ENCODE assay signal across 24 cellular contexts in the genomic region with DNA sequence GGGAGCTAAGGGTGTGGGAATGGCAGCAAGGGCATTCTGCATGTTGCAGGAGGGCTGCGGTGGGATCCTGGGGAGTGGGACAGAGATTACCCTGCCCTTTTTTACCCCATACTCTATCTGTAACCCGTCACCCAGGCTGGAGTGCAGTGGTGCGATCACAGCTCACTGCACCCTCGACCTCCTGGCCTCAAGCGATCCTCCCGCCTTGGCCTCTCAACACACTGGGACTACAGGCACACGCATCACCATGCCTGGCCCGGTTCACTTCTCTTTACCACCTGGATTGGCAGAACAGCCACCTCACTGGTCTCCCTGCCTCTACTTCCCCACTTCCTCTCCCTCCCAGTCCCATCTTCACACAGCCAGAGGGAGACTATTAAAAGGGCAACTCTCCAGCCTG. TPM values are rescaled to one million over a fixed set of nuclear protein-coding genes. Genes with fewer than 3 reads are reported as not detected.
DNase-seq lines count a peak whose midpoint lies in the region; ATAC-seq, FAIRE-seq and TF ChIP-seq lines count a peak whose summit lies in the region.
"Had no signal": no experiment of that assay in that cellular context is flagged by ENCODE, and none has a peak within 500 bp of the region (broad histone marks: within the 10 kb centered on the region; RNA-seq: fewer than 3 reads in every experiment).

No MANE protein-coding gene starts in this region.

- H2AFZ ChIP-seq in HepG2 (ENCODE audit: low read length) = no peak overlapping the region

- FAIRE-seq in HepG2 (lab: Jason Lieb, UNC) = no peak
- FAIRE-seq: G401.6, GM12891 had no signal

- in situ Hi-C loops in HepG2 (cut with HindIII; ENCODE audit: extremely low pct_ligation_motif_present, low pct_unique_long_range_greater_than_20kb) = no loop called here

- intact Hi-C loops in HepG2 (cut with micrococcal nuclease; ENCODE audit: unreplicated experiment) = no loop called here
- intact Hi-C loops in right lobe of liver (cut with DNase I) = no loop called here
- intact Hi-C loops in sciatic nerve (cut with DNase I) = no loop called here

- no TSS peak for BruUV-seq in HepG2 (replicated peaks; lab: Mats Ljungman, UMichigan)

- H3K4me2 ChIP-seq in HepG2 (ENCODE audit: low read depth, low read length) = peak overlapping the region; percentile 69
- H3K4me2 ChIP-seq: BLaER1 had no signal

- peak; percentile 10 for ATAC-seq in HepG2
- no peak for ATAC-seq in right lobe of liver
- peak; percentile 12 for ATAC-seq in sciatic nerve
- ATAC-seq in HG03097 (IDR thresholded peaks at IDR 0.05; ENCODE audit: low FRiP score, unreplicated experiment) = no peak
- no peak for ATAC-seq in SK-N-SH treated with all-trans-retinoic acid at 6 μM for 48 hours

- H3K27ac ChIP-seq in HepG2 (ENCODE audit: extremely low read length, insufficient read depth, low read length) (no peak overlapping the region), right lobe of liver (no peak overlapping the region)
- H3K27ac ChIP-seq: BLaER1, HL-60 had no signal

- no peak overlapping the region for H3K4me3 Mint-ChIP-seq in activated naive CD8-positive, alpha-beta T cell treated with anti-CD3 and anti-CD28 coated beads for 36 hours
- H3K4me3 Mint-ChIP-seq: CD14-positive monocyte; CD4-positive, alpha-beta memory T cell; H9 had no signal

- H3K9me3 ChIP-seq in HepG2 (ENCODE audit: low read length) (no peaks in the 10 kb centered on the region), right lobe of liver (no peaks in the 10 kb centered on the region)
- H3K9me3 ChIP-seq: BLaER1 had no signal

- CTCF ChIA-PET in HepG2 (lab: Yijun Ruan, JAX; ENCODE audit: low intra/inter-chr PET ratio, low total read pairs) = no interaction called here

- TF ChIP-seq CTCF in HepG2 (CRISPR knock-in tag; IDR thresholded peaks at IDR 0.05) = no peak
- TF ChIP-seq CTCF in right lobe of liver (IDR thresholded peaks at IDR 0.05) = no peak

- 0 out of 5 replicates have a peak, but pooled peaks cover 0 to 3% of the 10 kb centered on the region in 2 experiments for H3K27me3 ChIP-seq in HepG2 (ENCODE audit: control insufficient read depth in 1 of 2, insufficient read depth in 2 of 2, low read length in 2 of 2)
- no peaks in the 10 kb centered on the region for H3K27me3 ChIP-seq in right lobe of liver
- H3K27me3 ChIP-seq: BLaER1 had no signal

- no peaks in the 10 kb centered on the region for H3K36me3 Mint-ChIP-seq in activated naive CD8-positive, alpha-beta T cell treated with anti-CD3 and anti-CD28 coated beads for 36 hours
- H3K36me3 Mint-ChIP-seq: CD14-positive monocyte; CD4-positive, alpha-beta memory T cell had no signal

- no peaks in the 10 kb centered on the region for H3K36me3 ChIP-seq in HepG2 (replicated peaks in 1 of 2; ENCODE audit: control insufficient read depth in 1 of 2, insufficient read depth in 2 of 2, low read length in 2 of 2)
- H3K36me3 ChIP-seq in right lobe of liver = no peaks in the 10 kb centered on the region
- H3K36me3 ChIP-seq: BLaER1 had no signal

- no peak for TF ChIP-seq RAD21 in HepG2 (CRISPR knock-in tag; IDR thresholded peaks at IDR 0.05)

- POLR2A ChIA-PET in HepG2 (lab: Yijun Ruan, JAX) = interaction anchor here (0.8 kb wide), 1 partner anchor 71 kb away, joined by 3 read pairs; the partner anchor contains the start of gene DNAJC7

- no peaks in the 10 kb centered on the region for H3K9me3 Mint-ChIP-seq in activated naive CD8-positive, alpha-beta T cell treated with anti-CD3 and anti-CD28 coated beads for 36 hours
- H3K9me3 Mint-ChIP-seq: CD14-positive monocyte; CD4-positive, alpha-beta memory T cell; H9; IgD-negative memory B cell had no signal

- H3K9ac ChIP-seq in HepG2 (ENCODE audit: insufficient read depth, low read depth, low read length) = peak overlapping the region; percentile 32
- H3K9ac ChIP-seq: BLaER1 had no signal

- no peak for DNase-seq in HepG2 (ENCODE audit: low spot score)
- no peak for DNase-seq in right lobe of liver
- peak; percentile 47 for DNase-seq in islet precursor cell
- DNase-seq in sciatic nerve (ENCODE audit: low spot score) = no peak
- no peak for DNase-seq in stimulated activated CD4-positive, alpha-beta T cell treated with anti-CD3 and anti-CD28 coated beads, Interleukin-4, amount 100 ng/mL, for 1 hour
- DNase-seq in activated naive CD8-positive, alpha-beta T cell treated with anti-CD3 and anti-CD28 coated beads for 36 hours = no peak
- DNase-seq: 8988T; CD4-positive, alpha-beta memory T cell; DMS53; DND-41; GOT3; H9; KBM-7 had no signal

- no peaks in the 10 kb centered on the region for H4K20me1 ChIP-seq in HepG2 (ENCODE audit: insufficient read depth, low read length)
- H4K20me1 ChIP-seq: BLaER1 had no signal

- WGBS in HepG2 (ENCODE audit: low lambda C conversion rate) = 65% methylated on average over 7 of the region's 8 CpGs
- WGBS in right lobe of liver (ENCODE audit: insufficient coverage, low coverage, low lambda C conversion rate, missing lambda C conversion rate) = 93% methylated on average over 7 of the region's 8 CpGs

- H3K4me3 ChIP-seq in HepG2 (replicated peaks in 1 of 3; ENCODE audit: insufficient read depth in 1 of 3, low read depth in 2 of 3, low read length in 3 of 3) (peak overlapping the region in 1 of 3 experiments; percentile 51; a peak in 2 of 6 replicates), right lobe of liver (no peak overlapping the region)
- H3K4me3 ChIP-seq: BLaER1 had no signal

- peaks cover 60% of the 10 kb centered on the region for H3K4me1 ChIP-seq in HepG2 (ENCODE audit: insufficient read depth, low read length)
- peaks cover 0 to 35% (median 0%) of the 10 kb centered on the region in 4 donors for H3K4me1 ChIP-seq in right lobe of liver

- TF ChIP-seq POLR2A in HepG2 (IDR thresholded peaks at IDR 0.05; ENCODE audit: insufficient read depth in 1 of 2, low read depth in 2 of 2, low read length in 2 of 2) (no peak), right lobe of liver (IDR thresholded peaks at IDR 0.05) (no peak)

- no peaks in the 10 kb centered on the region for H3K4me1 Mint-ChIP-seq in activated naive CD8-positive, alpha-beta T cell treated with anti-CD3 and anti-CD28 coated beads for 36 hours
- H3K4me1 Mint-ChIP-seq: CD14-positive monocyte; CD4-positive, alpha-beta memory T cell; IgD-negative memory B cell had no signal

- no peak overlapping the region for H3K27ac Mint-ChIP-seq in activated naive CD8-positive, alpha-beta T cell treated with anti-CD3 and anti-CD28 coated beads for 36 hours
- H3K27ac Mint-ChIP-seq: CD14-positive monocyte; CD4-positive, alpha-beta memory T cell; IgD-negative memory B cell had no signal

- H3K27me3 Mint-ChIP-seq in activated naive CD8-positive, alpha-beta T cell treated with anti-CD3 and anti-CD28 coated beads for 36 hours = peaks cover 7% of the 10 kb centered on the region

- TF ChIP-seq EP300 in HepG2 (IDR thresholded peaks at IDR 0.05; ENCODE audit: low read depth in 2 of 2, low read length in 2 of 2) (no peak), HepG2 (CRISPR knock-in tag; IDR thresholded peaks at IDR 0.05; ENCODE audit: borderline replicate concordance) (no peak)

- no peaks in the 10 kb centered on the region for H3K79me2 ChIP-seq in HepG2 (ENCODE audit: insufficient read depth, low read length)

RNA-seq across cellular contexts. Expression of gene ZNF385C, which starts 9.5 kb away (rescaled TPM):
- 2.3 TPM in 2 replicates for total RNA-seq in HepG2 (2016; rRNA removed; fragmentation: Illumina TruSeq; extraction: Trizol)
- 0.40 and 0.71 TPM in 2 replicates for total RNA-seq in HepG2 (2016; cell fraction: cytosol; rRNA removed; fragmentation: Illumina TruSeq; extraction: Trizol; ENCODE audit: low read depth)
- total RNA-seq in HepG2 (2016; cell fraction: insoluble cytoplasmic fraction; rRNA removed; fragmentation: Illumina TruSeq; extraction: Trizol) = 1.8 and 2.2 TPM in 2 replicates
- total RNA-seq in HepG2 (2016; cell fraction: membrane; rRNA removed; fragmentation: Illumina TruSeq; extraction: Trizol) = 1.9 and 2.0 TPM in 2 replicates
- total RNA-seq in HepG2 (2016; cell fraction: nucleus; rRNA removed; fragmentation: Illumina TruSeq; extraction: Trizol) = 0.97 and 1.3 TPM in 2 replicates
- polyA plus RNA-seq in HepG2 (2011; rRNA removed) = 5.8 and 6.1 TPM in 2 replicates
- 5.6 and 6.2 TPM in 2 replicates for polyA plus RNA-seq in HepG2 (2011; cell fraction: cytosol; rRNA removed)
- polyA plus RNA-seq in HepG2 (2011; cell fraction: nucleus; rRNA removed) = 5.3 and 5.6 TPM in 2 replicates
- 1.7 and 2.5 TPM in 2 replicates for polyA plus RNA-seq in HepG2 (2012)
- 1.2 and 1.3 TPM in 2 replicates for polyA plus RNA-seq in HepG2 (2016; cell fraction: cytosol; fragmentation: Illumina TruSeq; extraction: Trizol; ENCODE audit: low read depth)
- 5.4 TPM in 2 replicates for polyA plus RNA-seq in HepG2 (2016; cell fraction: insoluble cytoplasmic fraction; fragmentation: Illumina TruSeq; extraction: Trizol; ENCODE audit: low read depth)
- polyA plus RNA-seq in HepG2 (2016; cell fraction: membrane; fragmentation: Illumina TruSeq; extraction: Trizol; ENCODE audit: low read depth) = 3.7 and 3.8 TPM in 2 replicates
- 4.1 and 4.5 TPM in 2 replicates for polyA plus RNA-seq in HepG2 (2016; cell fraction: nucleus; fragmentation: Illumina TruSeq; extraction: Trizol; ENCODE audit: insufficient read depth, low read depth)
- 0.35 and 3.6 TPM in 2 replicates for polyA minus RNA-seq in HepG2 (2011; rRNA and poly(A)+ RNA removed; ENCODE audit: low replicate concordance)
- polyA minus RNA-seq in HepG2 (2011; cell fraction: cytosol; rRNA and poly(A)+ RNA removed) = 1.4 and 2.5 TPM in 2 replicates
- 0.52 and 0.99 TPM in 2 replicates for polyA minus RNA-seq in HepG2 (2011; cell fraction: nucleus; rRNA and poly(A)+ RNA removed)
- 1 to 10 TPM in 1 of 6 experiments, under 1 TPM in 2, not detected in 3; 0.11 to 1.2 (median 0.11) TPM for total RNA-seq in right lobe of liver
- total RNA-seq in sciatic nerve = 3.0 TPM
- 1 to 10 TPM in 1 of 2 experiments, under 1 TPM in 1; 0.92 to 1.2 TPM for total RNA-seq in activated naive CD8-positive, alpha-beta T cell treated with anti-CD3 and anti-CD28 coated beads for 36 hours
- total RNA-seq: HT1080 had no signal
- polyA plus RNA-seq: AG04450; CD4-positive, alpha-beta memory T cell had no signal

RNA-seq across cellular contexts. Expression of gene DHX58, which starts 23.8 kb away (rescaled TPM):
- 3.9 and 6.7 TPM in 2 replicates for total RNA-seq in HepG2 (2016; rRNA removed; fragmentation: Illumina TruSeq; extraction: Trizol)
- total RNA-seq in HepG2 (2016; cell fraction: cytosol; rRNA removed; fragmentation: Illumina TruSeq; extraction: Trizol; ENCODE audit: low read depth) = 1.6 TPM in 2 replicates
- total RNA-seq in HepG2 (2016; cell fraction: insoluble cytoplasmic fraction; rRNA removed; fragmentation: Illumina TruSeq; extraction: Trizol) = 4.7 and 7.5 TPM in 2 replicates
- 2.1 and 3.5 TPM in 2 replicates for total RNA-seq in HepG2 (2016; cell fraction: membrane; rRNA removed; fragmentation: Illumina TruSeq; extraction: Trizol)
- 6.4 and 10.0 TPM in 2 replicates for total RNA-seq in HepG2 (2016; cell fraction: nucleus; rRNA removed; fragmentation: Illumina TruSeq; extraction: Trizol)
- polyA plus RNA-seq in HepG2 (2011; rRNA removed) = 7.8 and 13.5 TPM in 2 replicates
- polyA plus RNA-seq in HepG2 (2011; cell fraction: cytosol; rRNA removed) = 5.7 TPM in 2 replicates
- polyA plus RNA-seq in HepG2 (2011; cell fraction: nucleus; rRNA removed) = 29.5 and 34.5 TPM in 2 replicates
- polyA plus RNA-seq in HepG2 (2012) = 4.3 and 5.5 TPM in 2 replicates
- 0.87 and 1.1 TPM in 2 replicates for polyA plus RNA-seq in HepG2 (2016; cell fraction: cytosol; fragmentation: Illumina TruSeq; extraction: Trizol; ENCODE audit: low read depth)
- 3.0 and 5.2 TPM in 2 replicates for polyA plus RNA-seq in HepG2 (2016; cell fraction: insoluble cytoplasmic fraction; fragmentation: Illumina TruSeq; extraction: Trizol; ENCODE audit: low read depth)
- 1.7 and 1.9 TPM in 2 replicates for polyA plus RNA-seq in HepG2 (2016; cell fraction: membrane; fragmentation: Illumina TruSeq; extraction: Trizol; ENCODE audit: low read depth)
- 16.3 and 17.6 TPM in 2 replicates for polyA plus RNA-seq in HepG2 (2016; cell fraction: nucleus; fragmentation: Illumina TruSeq; extraction: Trizol; ENCODE audit: insufficient read depth, low read depth)
- 0.58 and 15.8 TPM in 2 replicates for polyA minus RNA-seq in HepG2 (2011; rRNA and poly(A)+ RNA removed; ENCODE audit: low replicate concordance)
- 1.7 and 2.0 TPM in 2 replicates for polyA minus RNA-seq in HepG2 (2011; cell fraction: cytosol; rRNA and poly(A)+ RNA removed)
- polyA minus RNA-seq in HepG2 (2011; cell fraction: nucleus; rRNA and poly(A)+ RNA removed) = 6.4 and 9.6 TPM in 2 replicates
- 10 to 100 TPM in 4 of 6 experiments, 1 to 10 TPM in 2; 9.0 to 27.9 (median 19.6) TPM for total RNA-seq in right lobe of liver
- 24.8 TPM for total RNA-seq in sciatic nerve
- total RNA-seq in activated naive CD8-positive, alpha-beta T cell treated with anti-CD3 and anti-CD28 coated beads for 36 hours = 10 to 100 TPM; 23.5 to 24.9 TPM

RNA-seq across cellular contexts. Expression of gene KAT2A, which starts 32.4 kb away (rescaled TPM):
- total RNA-seq in HepG2 (2016; rRNA removed; fragmentation: Illumina TruSeq; extraction: Trizol) = 20.2 and 29.1 TPM in 2 replicates
- total RNA-seq in HepG2 (2016; cell fraction: cytosol; rRNA removed; fragmentation: Illumina TruSeq; extraction: Trizol; ENCODE audit: low read depth) = 4.7 and 4.9 TPM in 2 replicates
- total RNA-seq in HepG2 (2016; cell fraction: insoluble cytoplasmic fraction; rRNA removed; fragmentation: Illumina TruSeq; extraction: Trizol) = 16.6 and 30.9 TPM in 2 replicates
- 7.0 and 9.1 TPM in 2 replicates for total RNA-seq in HepG2 (2016; cell fraction: membrane; rRNA removed; fragmentation: Illumina TruSeq; extraction: Trizol)
- 51.9 and 59.6 TPM in 2 replicates for total RNA-seq in HepG2 (2016; cell fraction: nucleus; rRNA removed; fragmentation: Illumina TruSeq; extraction: Trizol)
- 90.4 and 126 TPM in 2 replicates for polyA plus RNA-seq in HepG2 (2011; rRNA removed)
- 13.5 and 18.5 TPM in 2 replicates for polyA plus RNA-seq in HepG2 (2011; cell fraction: cytosol; rRNA removed)
- polyA plus RNA-seq in HepG2 (2011; cell fraction: nucleus; rRNA removed) = 978 and 1,153 TPM in 2 replicates
- 38.7 and 62.0 TPM in 2 replicates for polyA plus RNA-seq in HepG2 (2012)
- polyA plus RNA-seq in HepG2 (2016; cell fraction: cytosol; fragmentation: Illumina TruSeq; extraction: Trizol; ENCODE audit: low read depth) = 3.5 and 4.1 TPM in 2 replicates
- 24.7 and 33.4 TPM in 2 replicates for polyA plus RNA-seq in HepG2 (2016; cell fraction: insoluble cytoplasmic fraction; fragmentation: Illumina TruSeq; extraction: Trizol; ENCODE audit: low read depth)
- polyA plus RNA-seq in HepG2 (2016; cell fraction: membrane; fragmentation: Illumina TruSeq; extraction: Trizol; ENCODE audit: low read depth) = 7.9 and 9.2 TPM in 2 replicates
- polyA plus RNA-seq in HepG2 (2016; cell fraction: nucleus; fragmentation: Illumina TruSeq; extraction: Trizol; ENCODE audit: insufficient read depth, low read depth) = 347 and 353 TPM in 2 replicates
- polyA minus RNA-seq in HepG2 (2011; rRNA and poly(A)+ RNA removed; ENCODE audit: low replicate concordance) = 33.5 and 71.7 TPM in 2 replicates
- polyA minus RNA-seq in HepG2 (2011; cell fraction: cytosol; rRNA and poly(A)+ RNA removed) = 7.8 and 9.6 TPM in 2 replicates
- polyA minus RNA-seq in HepG2 (2011; cell fraction: nucleus; rRNA and poly(A)+ RNA removed) = 54.6 and 61.9 TPM in 2 replicates
- total RNA-seq in right lobe of liver = 10 to 100 TPM; 14.3 to 36.4 (median 21.3) TPM
- total RNA-seq in sciatic nerve = 58.0 TPM
- total RNA-seq in activated naive CD8-positive, alpha-beta T cell treated with anti-CD3 and anti-CD28 coated beads for 36 hours = 10 to 100 TPM; 49.1 to 51.6 TPM

RNA-seq across cellular contexts. Expression of gene HSPB9, which starts 33.9 kb away (rescaled TPM):
- total RNA-seq in HepG2 (2016; rRNA removed; fragmentation: Illumina TruSeq; extraction: Trizol) (0.13 and 0.24 TPM in 2 replicates), right lobe of liver (1 to 10 TPM in 2 of 6 experiments, under 1 TPM in 4; 0.38 to 1.6 (median 0.85) TPM), sciatic nerve (not detected)
- not detected in 2 replicates for total RNA-seq in HepG2 (2016; cell fraction: cytosol; rRNA removed; fragmentation: Illumina TruSeq; extraction: Trizol; ENCODE audit: low read depth)
- 0.09 and 0.24 TPM in 2 replicates for total RNA-seq in HepG2 (2016; cell fraction: insoluble cytoplasmic fraction; rRNA removed; fragmentation: Illumina TruSeq; extraction: Trizol)
- 0.14 and 0.19 TPM in 2 replicates for total RNA-seq in HepG2 (2016; cell fraction: membrane; rRNA removed; fragmentation: Illumina TruSeq; extraction: Trizol)
- 0.25 TPM in 1 of 2 replicates, not detected in the other for total RNA-seq in HepG2 (2016; cell fraction: nucleus; rRNA removed; fragmentation: Illumina TruSeq; extraction: Trizol)
- 0.05 and 0.31 TPM in 2 replicates for polyA plus RNA-seq in HepG2 (2011; rRNA removed)
- polyA plus RNA-seq in HepG2 (2011; cell fraction: cytosol; rRNA removed) = 0.07 and 0.10 TPM in 2 replicates
- 0.66 and 1.2 TPM in 2 replicates for polyA plus RNA-seq in HepG2 (2011; cell fraction: nucleus; rRNA removed)
- polyA plus RNA-seq in HepG2 (2012) = 0.28 and 0.44 TPM in 2 replicates
- not detected in 2 replicates for polyA plus RNA-seq in HepG2 (2016; cell fraction: cytosol; fragmentation: Illumina TruSeq; extraction: Trizol; ENCODE audit: low read depth)
- polyA plus RNA-seq in HepG2 (2016; cell fraction: insoluble cytoplasmic fraction; fragmentation: Illumina TruSeq; extraction: Trizol; ENCODE audit: low read depth) = not detected in 2 replicates
- 0.09 and 0.14 TPM in 2 replicates for polyA plus RNA-seq in HepG2 (2016; cell fraction: membrane; fragmentation: Illumina TruSeq; extraction: Trizol; ENCODE audit: low read depth)
- polyA plus RNA-seq in HepG2 (2016; cell fraction: nucleus; fragmentation: Illumina TruSeq; extraction: Trizol; ENCODE audit: insufficient read depth, low read depth) = 0.55 and 0.56 TPM in 2 replicates
- polyA minus RNA-seq in HepG2 (2011; rRNA and poly(A)+ RNA removed; ENCODE audit: low replicate concordance) = 0.22 TPM in 1 of 2 replicates, not detected in the other
- not detected in 2 replicates for polyA minus RNA-seq in HepG2 (2011; cell fraction: cytosol; rRNA and poly(A)+ RNA removed)
- polyA minus RNA-seq in HepG2 (2011; cell fraction: nucleus; rRNA and poly(A)+ RNA removed) = not detected in 2 replicates
- under 1 TPM; 0.18 to 0.33 TPM for total RNA-seq in activated naive CD8-positive, alpha-beta T cell treated with anti-CD3 and anti-CD28 coated beads for 36 hours
- total RNA-seq: A673; CD4-positive, alpha-beta memory T cell; HT1080 had no signal
- polyA plus RNA-seq: AG04450; CD14-positive monocyte; CD4-positive, alpha-beta memory T cell had no signal

RNA-seq across cellular contexts. Expression of gene C17orf113, which starts 38.3 kb away (rescaled TPM):
- total RNA-seq in HepG2 (2016; rRNA removed; fragmentation: Illumina TruSeq; extraction: Trizol) (0.83 and 1.1 TPM in 2 replicates), right lobe of liver (under 1 TPM; 0.06 to 0.42 (median 0.12) TPM), sciatic nerve (2.9 TPM)
- total RNA-seq in HepG2 (2016; cell fraction: cytosol; rRNA removed; fragmentation: Illumina TruSeq; extraction: Trizol; ENCODE audit: low read depth) = 0.09 and 0.10 TPM in 2 replicates
- 0.67 and 0.91 TPM in 2 replicates for total RNA-seq in HepG2 (2016; cell fraction: insoluble cytoplasmic fraction; rRNA removed; fragmentation: Illumina TruSeq; extraction: Trizol)
- total RNA-seq in HepG2 (2016; cell fraction: membrane; rRNA removed; fragmentation: Illumina TruSeq; extraction: Trizol) = 0.28 and 0.34 TPM in 2 replicates
- 0.81 TPM in 2 replicates for total RNA-seq in HepG2 (2016; cell fraction: nucleus; rRNA removed; fragmentation: Illumina TruSeq; extraction: Trizol)
- polyA plus RNA-seq in HepG2 (2011; rRNA removed) = 0.87 and 1.4 TPM in 2 replicates
- 0.77 and 0.94 TPM in 2 replicates for polyA plus RNA-seq in HepG2 (2011; cell fraction: cytosol; rRNA removed)
- 1.7 and 2.6 TPM in 2 replicates for polyA plus RNA-seq in HepG2 (2011; cell fraction: nucleus; rRNA removed)
- polyA plus RNA-seq in HepG2 (2012) = 0.81 and 0.91 TPM in 2 replicates
- polyA plus RNA-seq in HepG2 (2016; cell fraction: cytosol; fragmentation: Illumina TruSeq; extraction: Trizol; ENCODE audit: low read depth) = 0.05 TPM in 1 of 2 replicates, not detected in the other
- 0.34 and 0.68 TPM in 2 replicates for polyA plus RNA-seq in HepG2 (2016; cell fraction: insoluble cytoplasmic fraction; fragmentation: Illumina TruSeq; extraction: Trizol; ENCODE audit: low read depth)
- 0.08 and 0.13 TPM in 2 replicates for polyA plus RNA-seq in HepG2 (2016; cell fraction: membrane; fragmentation: Illumina TruSeq; extraction: Trizol; ENCODE audit: low read depth)
- 1.6 and 1.7 TPM in 2 replicates for polyA plus RNA-seq in HepG2 (2016; cell fraction: nucleus; fragmentation: Illumina TruSeq; extraction: Trizol; ENCODE audit: insufficient read depth, low read depth)
- 0.56 and 2.3 TPM in 2 replicates for polyA minus RNA-seq in HepG2 (2011; rRNA and poly(A)+ RNA removed; ENCODE audit: low replicate concordance)
- polyA minus RNA-seq in HepG2 (2011; cell fraction: cytosol; rRNA and poly(A)+ RNA removed) = 0.79 and 0.89 TPM in 2 replicates
- polyA minus RNA-seq in HepG2 (2011; cell fraction: nucleus; rRNA and poly(A)+ RNA removed) = 0.77 and 1.1 TPM in 2 replicates
- under 1 TPM; 0.23 to 0.40 TPM for total RNA-seq in activated naive CD8-positive, alpha-beta T cell treated with anti-CD3 and anti-CD28 coated beads for 36 hours

Comparison
In these comparisons a context has a peak if more than half of its experiments do, and no peak if none do; other contexts are left out.
1. ATAC-seq: peak in HepG2 (single experiment) and sciatic nerve (single experiment); none in right lobe of liver (0 of 4), HG03097 (single experiment) and SK-N-SH treated with all-trans-retinoic acid at 6 μM for 48 hours (single experiment).